14 cellular contexts compared by ENCODE assay signal in genomic region chr18:57433492-57434176, GRCh38. TPM values are rescaled to one million over a fixed set of nuclear protein-coding genes. Genes with fewer than 3 reads are reported as not detected.
DNase-seq lines count a peak whose midpoint lies in the region; TF ChIP-seq lines count a peak whose summit lies in the region.
"Had no signal": no experiment of that assay in that cellular context is flagged by ENCODE, and none has a peak within 500 bp of the region (broad histone marks: within the 10 kb centered on the region; RNA-seq: fewer than 3 reads in every experiment).

No MANE protein-coding gene starts in this region.

- H3K9me3 Mint-ChIP-seq in activated CD4-positive, alpha-beta memory T cell treated with anti-CD3 and anti-CD28 coated beads, Interleukin-2, amount 10 ng/mL, durations not matched to agents 7 days and 5 days = no peaks in the 10 kb centered on the region
- peaks cover 6% of the 10 kb centered on the region for H3K9me3 Mint-ChIP-seq in activated CD4-positive, alpha-beta memory T cell treated with anti-CD3 and anti-CD28 coated beads for 36 hours
- no peaks in the 10 kb centered on the region for H3K9me3 Mint-ChIP-seq in endodermal cell

- H3K27ac ChIP-seq in endodermal cell (ENCODE audit: low read depth, low read length) = no peak overlapping the region
- H3K27ac ChIP-seq: heart right ventricle had no signal

- H3K36me3 Mint-ChIP-seq in activated CD4-positive, alpha-beta memory T cell treated with anti-CD3 and anti-CD28 coated beads, Interleukin-2, amount 10 ng/mL, durations not matched to agents 7 days and 5 days (ENCODE audit: low read depth) = peaks cover 28% of the 10 kb centered on the region
- peaks cover 28% of the 10 kb centered on the region for H3K36me3 Mint-ChIP-seq in activated CD4-positive, alpha-beta memory T cell treated with anti-CD3 and anti-CD28 coated beads for 36 hours
- no peaks in the 10 kb centered on the region for H3K36me3 Mint-ChIP-seq in endodermal cell (ENCODE audit: low read depth)

- no peak overlapping the region for H3K4me3 Mint-ChIP-seq in activated CD4-positive, alpha-beta memory T cell treated with anti-CD3 and anti-CD28 coated beads, Interleukin-2, amount 10 ng/mL, durations not matched to agents 7 days and 5 days
- no peak overlapping the region for H3K4me3 Mint-ChIP-seq in activated CD4-positive, alpha-beta memory T cell treated with anti-CD3 and anti-CD28 coated beads for 36 hours
- peak overlapping the region; percentile 62 for H3K4me3 Mint-ChIP-seq in endodermal cell

- peaks cover 28% of the 10 kb centered on the region for H3K4me1 Mint-ChIP-seq in activated CD4-positive, alpha-beta memory T cell treated with anti-CD3 and anti-CD28 coated beads, Interleukin-2, amount 10 ng/mL, durations not matched to agents 7 days and 5 days
- peaks cover 47% of the 10 kb centered on the region for H3K4me1 Mint-ChIP-seq in activated CD4-positive, alpha-beta memory T cell treated with anti-CD3 and anti-CD28 coated beads for 36 hours (ENCODE audit: low read depth)
- peaks cover 56% of the 10 kb centered on the region for H3K4me1 Mint-ChIP-seq in endodermal cell

- peaks cover 13% of the 10 kb centered on the region for H3K4me1 ChIP-seq in endodermal cell (ENCODE audit: control insufficient read depth, insufficient read depth, low read length)

- CTCF ChIA-PET in activated CD4-positive, alpha-beta memory T cell treated with anti-CD3 and anti-CD28 coated beads, Interleukin-2, amount 10 ng/mL, durations not matched to agents 7 days and 5 days (lab: Charles Lee) = no interaction called here
- CTCF ChIA-PET in activated CD4-positive, alpha-beta memory T cell treated with anti-CD3 and anti-CD28 coated beads for 36 hours (lab: Charles Lee) = no interaction called here

- H3K27me3 Mint-ChIP-seq in activated CD4-positive, alpha-beta memory T cell treated with anti-CD3 and anti-CD28 coated beads, Interleukin-2, amount 10 ng/mL, durations not matched to agents 7 days and 5 days = peaks cover 84% of the 10 kb centered on the region
- peaks cover 79% of the 10 kb centered on the region for H3K27me3 Mint-ChIP-seq in activated CD4-positive, alpha-beta memory T cell treated with anti-CD3 and anti-CD28 coated beads for 36 hours
- peaks cover 97% of the 10 kb centered on the region for H3K27me3 Mint-ChIP-seq in endodermal cell (ENCODE audit: insufficient read depth)

- POLR2A ChIA-PET in activated CD4-positive, alpha-beta memory T cell treated with anti-CD3 and anti-CD28 coated beads, Interleukin-2, amount 10 ng/mL, durations not matched to agents 7 days and 5 days (lab: Charles Lee) = no interaction called here
- POLR2A ChIA-PET in activated CD4-positive, alpha-beta memory T cell treated with anti-CD3 and anti-CD28 coated beads for 36 hours (lab: Charles Lee) = no interaction called here

- no peaks in the 10 kb centered on the region for H3K36me3 ChIP-seq in endodermal cell (ENCODE audit: control insufficient read depth, insufficient read depth, low read length)
- H3K36me3 ChIP-seq: heart right ventricle had no signal

- WGBS in endodermal cell (ENCODE audit: insufficient coverage in 1 of 2, insufficient read length in 1 of 2), 2 experiments = 2 to 4% methylated on average over 7 to 14 of the region's 14 CpGs

- H3K9me3 ChIP-seq in endodermal cell (ENCODE audit: control insufficient read depth, low read length) = no peaks in the 10 kb centered on the region
- H3K9me3 ChIP-seq: heart right ventricle had no signal

- no peak for DNase-seq in activated CD4-positive, alpha-beta memory T cell treated with anti-CD3 and anti-CD28 coated beads, Interleukin-2, amount 10 ng/mL, durations not matched to agents 7 days and 5 days
- DNase-seq in activated CD4-positive, alpha-beta memory T cell treated with anti-CD3 and anti-CD28 coated beads for 36 hours = no peak
- DNase-seq in M059J (ENCODE audit: low read depth) = peak; percentile 22
- no peak for DNase-seq in endodermal cell
- DNase-seq in retina = peak; percentile 78
- DNase-seq in D341Med (ENCODE audit: low spot score) = no peak
- DNase-seq in hypothalamus (lab: John Stamatoyannopoulos, UW) = no peak
- no peak for DNase-seq in T1000 (lab: John Stamatoyannopoulos, UW)
- DNase-seq: activated T-cell treated with anti-CD3 and anti-CD28 coated beads, Interleukin-2, amount 50 U/mL, for 24 hours; C1 segment of cervical spinal cord; cortex of kidney; heart right ventricle; NCI-H1694 treated with DMSO at 0.1 percent for 48 hours; nucleus accumbens had no signal

- H3K4me3 ChIP-seq in endodermal cell (ENCODE audit: low read length) = peak overlapping the region; percentile 90

- peak overlapping the region; percentile 9 for H3K27ac Mint-ChIP-seq in activated CD4-positive, alpha-beta memory T cell treated with anti-CD3 and anti-CD28 coated beads, Interleukin-2, amount 10 ng/mL, durations not matched to agents 7 days and 5 days
- no peak overlapping the region for H3K27ac Mint-ChIP-seq in activated CD4-positive, alpha-beta memory T cell treated with anti-CD3 and anti-CD28 coated beads for 36 hours
- no peak overlapping the region for H3K27ac Mint-ChIP-seq in endodermal cell
- H3K27ac Mint-ChIP-seq: activated T-cell treated with anti-CD3 and anti-CD28 coated beads, Interleukin-2, amount 50 U/mL, for 24 hours had no signal

- TF ChIP-seq CTCF in endodermal cell (conservative IDR thresholded peaks at IDR 0.05) = no peak

- H3K27me3 ChIP-seq in endodermal cell (ENCODE audit: control insufficient read depth, insufficient read depth, low read length, poor library complexity, severe bottlenecking) = peaks cover 90% of the 10 kb centered on the region

- intact Hi-C loops in activated CD4-positive, alpha-beta memory T cell treated with anti-CD3 and anti-CD28 coated beads for 36 hours (cut with micrococcal nuclease) = loop anchor here (10.0 kb wide), 1 partner anchor 1841 kb away; the partner anchor contains the start of gene RAX

- H3K9ac ChIP-seq in endodermal cell (ENCODE audit: extremely low read depth, low read length, poor library complexity, severe bottlenecking) = no peak overlapping the region

RNA-seq across cellular contexts. Expression of gene ONECUT2, which starts 1.5 kb away (rescaled TPM):
- not detected for total RNA-seq in activated CD4-positive, alpha-beta memory T cell treated with anti-CD3 and anti-CD28 coated beads, Interleukin-2, amount 10 ng/mL, durations not matched to agents 7 days and 5 days
- total RNA-seq in activated CD4-positive, alpha-beta memory T cell treated with anti-CD3 and anti-CD28 coated beads for 36 hours = under 1 TPM in 1 of 2 experiments, not detected in 1; 0.02 TPM
- 1.2 and 1.5 TPM in 2 replicates for total RNA-seq in M059J (2014; rRNA removed; shearing (Covaris generic))
- total RNA-seq in endodermal cell = 1 to 10 TPM; 1.9 to 3.6 TPM
- 3.3 TPM for polyA plus RNA-seq in endodermal cell (2013, experiment 1 of 2)
- 3.4 TPM for polyA plus RNA-seq in endodermal cell (2013, experiment 2 of 2)

Comparison
In these comparisons a context has a peak if more than half of its experiments do, and no peak if none do; other contexts are left out.
1. DNase-seq: peak in M059J (single experiment) and retina (single experiment); none in activated CD4-positive, alpha-beta memory T cell treated with anti-CD3 and anti-CD28 coated beads, Interleukin-2, amount 10 ng/mL, durations not matched to agents 7 days and 5 days (single experiment), activated CD4-positive, alpha-beta memory T cell treated with anti-CD3 and anti-CD28 coated beads for 36 hours (single experiment), endodermal cell (single experiment), D341Med (single experiment), hypothalamus (0 of 51) and T1000 (single experiment).